1 cellular context compared by ENCODE assay signal in the genomic region with DNA sequence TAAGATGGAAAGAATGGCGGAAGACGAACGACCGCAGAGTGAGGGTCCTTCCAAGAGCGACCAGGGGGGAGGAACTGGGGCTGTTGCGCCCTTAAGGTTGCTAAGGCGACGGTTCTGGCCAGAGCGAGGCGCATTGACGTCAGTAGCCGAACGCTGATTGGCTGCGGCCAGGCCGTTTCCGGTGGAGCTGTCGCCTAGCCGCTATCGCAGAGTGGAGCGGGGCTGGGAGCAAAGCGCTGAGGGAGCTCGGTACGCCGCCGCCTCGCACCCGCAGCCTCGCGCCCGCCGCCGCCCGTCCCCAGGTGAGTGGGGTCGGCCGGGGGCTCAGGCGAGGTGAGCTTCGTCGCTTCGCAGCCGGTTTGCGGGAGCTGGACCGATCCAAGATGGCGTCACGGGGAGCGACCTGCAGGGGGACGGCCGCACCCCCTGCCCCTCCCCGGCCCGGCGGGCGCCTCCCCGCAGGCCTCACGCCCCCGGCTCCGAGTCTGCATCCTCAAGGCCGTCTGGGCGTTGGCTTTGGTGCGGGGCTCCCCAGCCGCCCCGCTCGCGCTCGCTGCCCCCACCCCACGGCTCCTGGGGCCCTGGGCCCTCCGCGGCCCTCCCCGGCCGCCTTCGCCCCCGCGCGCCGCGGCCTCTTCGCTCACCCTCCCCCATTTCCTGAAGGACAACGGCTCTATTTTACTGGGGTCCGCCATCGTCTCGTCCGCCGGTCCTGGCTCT.
TF ChIP-seq lines count a peak whose summit lies in the region.

A gene (plus strand): TSS at position 184 of the 720 bp plus-strand sequence. CDS start 2,970 bp downstream, outside the sequence.

TF ChIP-seq in HepG2, 621 proteins besides CTCF, POLR2A, EP300 and RAD21 (continued from another document and continues in another):
- TF ChIP-seq, protein P1, sequence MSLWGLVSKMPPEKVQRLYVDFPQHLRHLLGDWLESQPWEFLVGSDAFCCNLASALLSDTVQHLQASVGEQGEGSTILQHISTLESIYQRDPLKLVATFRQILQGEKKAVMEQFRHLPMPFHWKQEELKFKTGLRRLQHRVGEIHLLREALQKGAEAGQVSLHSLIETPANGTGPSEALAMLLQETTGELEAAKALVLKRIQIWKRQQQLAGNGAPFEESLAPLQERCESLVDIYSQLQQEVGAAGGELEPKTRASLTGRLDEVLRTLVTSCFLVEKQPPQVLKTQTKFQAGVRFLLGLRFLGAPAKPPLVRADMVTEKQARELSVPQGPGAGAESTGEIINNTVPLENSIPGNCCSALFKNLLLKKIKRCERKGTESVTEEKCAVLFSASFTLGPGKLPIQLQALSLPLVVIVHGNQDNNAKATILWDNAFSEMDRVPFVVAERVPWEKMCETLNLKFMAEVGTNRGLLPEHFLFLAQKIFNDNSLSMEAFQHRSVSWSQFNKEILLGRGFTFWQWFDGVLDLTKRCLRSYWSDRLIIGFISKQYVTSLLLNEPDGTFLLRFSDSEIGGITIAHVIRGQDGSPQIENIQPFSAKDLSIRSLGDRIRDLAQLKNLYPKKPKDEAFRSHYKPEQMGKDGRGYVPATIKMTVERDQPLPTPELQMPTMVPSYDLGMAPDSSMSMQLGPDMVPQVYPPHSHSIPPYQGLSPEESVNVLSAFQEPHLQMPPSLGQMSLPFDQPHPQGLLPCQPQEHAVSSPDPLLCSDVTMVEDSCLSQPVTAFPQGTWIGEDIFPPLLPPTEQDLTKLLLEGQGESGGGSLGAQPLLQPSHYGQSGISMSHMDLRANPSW (CRISPR knock-in tag; IDR thresholded peaks at IDR 0.05; ENCODE audit: borderline replicate concordance), result no peak
- TF ChIP-seq ZNF337 (CRISPR knock-in tag; IDR thresholded peaks at IDR 0.05; ENCODE audit: borderline replicate concordance, low read depth) (0 out of 2 replicates have a peak, but pooled peaks have one; percentile 6), POLR2AphosphoS2 (IDR thresholded peaks at IDR 0.05; ENCODE audit: low read depth, low read length) (no peak), ZNF749 (CRISPR knock-in tag; IDR thresholded peaks at IDR 0.05; ENCODE audit: borderline replicate concordance) (0 out of 2 replicates have a peak, but pooled peaks have one; percentile 55), SRSF4 (IDR thresholded peaks at IDR 0.05; ENCODE audit: low read depth, low read length, poor library complexity, severe bottlenecking) (peak; percentile 78), ZNF570 (CRISPR knock-in tag; IDR thresholded peaks at IDR 0.05; ENCODE audit: borderline replicate concordance) (no peak), KDM6A (CRISPR knock-in tag; IDR thresholded peaks at IDR 0.05; ENCODE audit: low read depth) (no peak), ZMAT3 (CRISPR knock-in tag; conservative IDR thresholded peaks at IDR 0.05) (no peak; the same call in 1 of the 2 replicates), ZNF124 (CRISPR knock-in tag; IDR thresholded peaks at IDR 0.05) (no peak), MLLT10 (CRISPR knock-in tag; IDR thresholded peaks at IDR 0.05) (no peak), MED8 (CRISPR knock-in tag; IDR thresholded peaks at IDR 0.05; ENCODE audit: insufficient replicate concordance) (no peak), SP140L (CRISPR knock-in tag; IDR thresholded peaks at IDR 0.05; ENCODE audit: borderline replicate concordance) (no peak), ZNF138 (CRISPR knock-in tag; IDR thresholded peaks at IDR 0.05; ENCODE audit: low read depth) (no peak; the same call in 1 of the 2 replicates), HNF4A (CRISPR knock-in tag; IDR thresholded peaks at IDR 0.05) (no peak), BCL6 (CRISPR knock-in tag; IDR thresholded peaks at IDR 0.05) (peak; percentile 41; the same call in 1 of the 2 replicates), ZSCAN20 (CRISPR knock-in tag; IDR thresholded peaks at IDR 0.05; ENCODE audit: borderline replicate concordance) (peak; percentile 70; the same call in 1 of the 2 replicates), NFATC3 (CRISPR knock-in tag; IDR thresholded peaks at IDR 0.05) (0 out of 2 replicates have a peak, but pooled peaks have one; percentile 68), ZNF790 (CRISPR knock-in tag; IDR thresholded peaks at IDR 0.05; ENCODE audit: borderline replicate concordance) (no peak), ZNF792 (CRISPR knock-in tag; IDR thresholded peaks at IDR 0.05) (peak; percentile 97)
- TF ChIP-seq, protein P2, sequence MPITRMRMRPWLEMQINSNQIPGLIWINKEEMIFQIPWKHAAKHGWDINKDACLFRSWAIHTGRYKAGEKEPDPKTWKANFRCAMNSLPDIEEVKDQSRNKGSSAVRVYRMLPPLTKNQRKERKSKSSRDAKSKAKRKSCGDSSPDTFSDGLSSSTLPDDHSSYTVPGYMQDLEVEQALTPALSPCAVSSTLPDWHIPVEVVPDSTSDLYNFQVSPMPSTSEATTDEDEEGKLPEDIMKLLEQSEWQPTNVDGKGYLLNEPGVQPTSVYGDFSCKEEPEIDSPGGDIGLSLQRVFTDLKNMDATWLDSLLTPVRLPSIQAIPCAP (CRISPR knock-in tag; IDR thresholded peaks at IDR 0.05; ENCODE audit: low read depth), result no peak
- TF ChIP-seq, protein P3, sequence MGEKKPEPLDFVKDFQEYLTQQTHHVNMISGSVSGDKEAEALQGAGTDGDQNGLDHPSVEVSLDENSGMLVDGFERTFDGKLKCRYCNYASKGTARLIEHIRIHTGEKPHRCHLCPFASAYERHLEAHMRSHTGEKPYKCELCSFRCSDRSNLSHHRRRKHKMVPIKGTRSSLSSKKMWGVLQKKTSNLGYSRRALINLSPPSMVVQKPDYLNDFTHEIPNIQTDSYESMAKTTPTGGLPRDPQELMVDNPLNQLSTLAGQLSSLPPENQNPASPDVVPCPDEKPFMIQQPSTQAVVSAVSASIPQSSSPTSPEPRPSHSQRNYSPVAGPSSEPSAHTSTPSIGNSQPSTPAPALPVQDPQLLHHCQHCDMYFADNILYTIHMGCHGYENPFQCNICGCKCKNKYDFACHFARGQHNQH (CRISPR knock-in tag; IDR thresholded peaks at IDR 0.05), result no peak
- TF ChIP-seq, protein P4, sequence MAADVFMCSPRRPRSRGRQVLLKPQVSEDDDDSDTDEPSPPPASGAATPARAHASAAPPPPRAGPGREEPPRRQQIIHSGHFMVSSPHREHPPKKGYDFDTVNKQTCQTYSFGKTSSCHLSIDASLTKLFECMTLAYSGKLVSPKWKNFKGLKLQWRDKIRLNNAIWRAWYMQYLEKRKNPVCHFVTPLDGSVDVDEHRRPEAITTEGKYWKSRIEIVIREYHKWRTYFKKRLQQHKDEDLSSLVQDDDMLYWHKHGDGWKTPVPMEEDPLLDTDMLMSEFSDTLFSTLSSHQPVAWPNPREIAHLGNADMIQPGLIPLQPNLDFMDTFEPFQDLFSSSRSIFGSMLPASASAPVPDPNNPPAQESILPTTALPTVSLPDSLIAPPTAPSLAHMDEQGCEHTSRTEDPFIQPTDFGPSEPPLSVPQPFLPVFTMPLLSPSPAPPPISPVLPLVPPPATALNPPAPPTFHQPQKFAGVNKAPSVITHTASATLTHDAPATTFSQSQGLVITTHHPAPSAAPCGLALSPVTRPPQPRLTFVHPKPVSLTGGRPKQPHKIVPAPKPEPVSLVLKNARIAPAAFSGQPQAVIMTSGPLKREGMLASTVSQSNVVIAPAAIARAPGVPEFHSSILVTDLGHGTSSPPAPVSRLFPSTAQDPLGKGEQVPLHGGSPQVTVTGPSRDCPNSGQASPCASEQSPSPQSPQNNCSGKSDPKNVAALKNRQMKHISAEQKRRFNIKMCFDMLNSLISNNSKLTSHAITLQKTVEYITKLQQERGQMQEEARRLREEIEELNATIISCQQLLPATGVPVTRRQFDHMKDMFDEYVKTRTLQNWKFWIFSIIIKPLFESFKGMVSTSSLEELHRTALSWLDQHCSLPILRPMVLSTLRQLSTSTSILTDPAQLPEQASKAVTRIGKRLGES (CRISPR knock-in tag; IDR thresholded peaks at IDR 0.05; ENCODE audit: borderline replicate concordance), result no peak
- TF ChIP-seq, protein P5, sequence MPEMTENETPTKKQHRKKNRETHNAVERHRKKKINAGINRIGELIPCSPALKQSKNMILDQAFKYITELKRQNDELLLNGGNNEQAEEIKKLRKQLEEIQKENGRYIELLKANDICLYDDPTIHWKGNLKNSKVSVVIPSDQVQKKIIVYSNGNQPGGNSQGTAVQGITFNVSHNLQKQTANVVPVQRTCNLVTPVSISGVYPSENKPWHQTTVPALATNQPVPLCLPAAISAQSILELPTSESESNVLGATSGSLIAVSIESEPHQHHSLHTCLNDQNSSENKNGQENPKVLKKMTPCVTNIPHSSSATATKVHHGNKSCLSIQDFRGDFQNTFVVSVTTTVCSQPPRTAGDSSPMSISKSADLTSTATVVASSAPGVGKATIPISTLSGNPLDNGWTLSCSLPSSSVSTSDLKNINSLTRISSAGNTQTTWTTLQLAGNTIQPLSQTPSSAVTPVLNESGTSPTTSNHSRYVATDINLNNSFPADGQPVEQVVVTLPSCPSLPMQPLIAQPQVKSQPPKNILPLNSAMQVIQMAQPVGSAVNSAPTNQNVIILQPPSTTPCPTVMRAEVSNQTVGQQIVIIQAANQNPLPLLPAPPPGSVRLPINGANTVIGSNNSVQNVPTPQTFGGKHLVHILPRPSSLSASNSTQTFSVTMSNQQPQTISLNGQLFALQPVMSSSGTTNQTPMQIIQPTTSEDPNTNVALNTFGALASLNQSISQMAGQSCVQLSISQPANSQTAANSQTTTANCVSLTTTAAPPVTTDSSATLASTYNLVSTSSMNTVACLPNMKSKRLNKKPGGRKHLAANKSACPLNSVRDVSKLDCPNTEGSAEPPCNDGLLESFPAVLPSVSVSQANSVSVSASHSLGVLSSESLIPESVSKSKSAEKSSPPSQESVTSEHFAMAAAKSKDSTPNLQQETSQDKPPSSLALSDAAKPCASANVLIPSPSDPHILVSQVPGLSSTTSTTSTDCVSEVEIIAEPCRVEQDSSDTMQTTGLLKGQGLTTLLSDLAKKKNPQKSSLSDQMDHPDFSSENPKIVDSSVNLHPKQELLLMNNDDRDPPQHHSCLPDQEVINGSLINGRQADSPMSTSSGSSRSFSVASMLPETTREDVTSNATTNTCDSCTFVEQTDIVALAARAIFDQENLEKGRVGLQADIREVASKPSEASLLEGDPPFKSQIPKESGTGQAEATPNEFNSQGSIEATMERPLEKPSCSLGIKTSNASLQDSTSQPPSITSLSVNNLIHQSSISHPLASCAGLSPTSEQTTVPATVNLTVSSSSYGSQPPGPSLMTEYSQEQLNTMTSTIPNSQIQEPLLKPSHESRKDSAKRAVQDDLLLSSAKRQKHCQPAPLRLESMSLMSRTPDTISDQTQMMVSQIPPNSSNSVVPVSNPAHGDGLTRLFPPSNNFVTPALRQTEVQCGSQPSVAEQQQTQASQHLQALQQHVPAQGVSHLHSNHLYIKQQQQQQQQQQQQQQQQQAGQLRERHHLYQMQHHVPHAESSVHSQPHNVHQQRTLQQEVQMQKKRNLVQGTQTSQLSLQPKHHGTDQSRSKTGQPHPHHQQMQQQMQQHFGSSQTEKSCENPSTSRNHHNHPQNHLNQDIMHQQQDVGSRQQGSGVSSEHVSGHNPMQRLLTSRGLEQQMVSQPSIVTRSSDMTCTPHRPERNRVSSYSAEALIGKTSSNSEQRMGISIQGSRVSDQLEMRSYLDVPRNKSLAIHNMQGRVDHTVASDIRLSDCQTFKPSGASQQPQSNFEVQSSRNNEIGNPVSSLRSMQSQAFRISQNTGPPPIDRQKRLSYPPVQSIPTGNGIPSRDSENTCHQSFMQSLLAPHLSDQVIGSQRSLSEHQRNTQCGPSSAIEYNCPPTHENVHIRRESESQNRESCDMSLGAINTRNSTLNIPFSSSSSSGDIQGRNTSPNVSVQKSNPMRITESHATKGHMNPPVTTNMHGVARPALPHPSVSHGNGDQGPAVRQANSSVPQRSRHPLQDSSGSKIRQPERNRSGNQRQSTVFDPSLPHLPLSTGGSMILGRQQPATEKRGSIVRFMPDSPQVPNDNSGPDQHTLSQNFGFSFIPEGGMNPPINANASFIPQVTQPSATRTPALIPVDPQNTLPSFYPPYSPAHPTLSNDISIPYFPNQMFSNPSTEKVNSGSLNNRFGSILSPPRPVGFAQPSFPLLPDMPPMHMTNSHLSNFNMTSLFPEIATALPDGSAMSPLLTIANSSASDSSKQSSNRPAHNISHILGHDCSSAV (CRISPR knock-in tag; IDR thresholded peaks at IDR 0.05; ENCODE audit: borderline replicate concordance), result no peak
- TF ChIP-seq, protein P6, sequence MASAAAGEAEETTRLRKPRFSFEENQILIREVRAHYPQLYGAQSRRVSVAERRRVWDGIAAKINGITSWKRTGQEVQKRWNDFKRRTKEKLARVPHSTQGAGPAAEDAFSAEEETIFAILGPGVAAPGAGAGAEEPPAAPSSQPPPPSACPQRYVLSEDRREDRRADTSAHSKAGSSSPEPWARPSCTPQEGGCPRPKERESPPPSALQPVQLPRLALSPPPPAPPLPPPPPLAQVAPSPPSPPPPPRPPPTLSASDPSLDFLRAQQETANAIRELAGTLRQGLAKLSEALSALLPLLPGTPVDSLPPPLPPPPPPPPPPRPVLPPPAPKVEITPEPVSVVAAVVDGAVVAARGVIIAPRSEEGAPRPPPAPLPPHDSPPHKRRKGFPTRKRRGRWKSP (CRISPR knock-in tag; IDR thresholded peaks at IDR 0.05), result peak; percentile 17; the same call in 1 of the 2 replicates
- TF ChIP-seq, protein P7, sequence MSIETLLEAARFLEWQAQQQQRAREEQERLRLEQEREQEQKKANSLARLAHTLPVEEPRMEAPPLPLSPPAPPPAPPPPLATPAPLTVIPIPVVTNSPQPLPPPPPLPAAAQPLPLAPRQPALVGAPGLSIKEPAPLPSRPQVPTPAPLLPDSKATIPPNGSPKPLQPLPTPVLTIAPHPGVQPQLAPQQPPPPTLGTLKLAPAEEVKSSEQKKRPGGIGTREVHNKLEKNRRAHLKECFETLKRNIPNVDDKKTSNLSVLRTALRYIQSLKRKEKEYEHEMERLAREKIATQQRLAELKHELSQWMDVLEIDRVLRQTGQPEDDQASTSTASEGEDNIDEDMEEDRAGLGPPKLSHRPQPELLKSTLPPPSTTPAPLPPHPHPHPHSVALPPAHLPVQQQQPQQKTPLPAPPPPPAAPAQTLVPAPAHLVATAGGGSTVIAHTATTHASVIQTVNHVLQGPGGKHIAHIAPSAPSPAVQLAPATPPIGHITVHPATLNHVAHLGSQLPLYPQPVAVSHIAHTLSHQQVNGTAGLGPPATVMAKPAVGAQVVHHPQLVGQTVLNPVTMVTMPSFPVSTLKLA (IDR thresholded peaks at IDR 0.05), result no peak
- TF ChIP-seq, protein P8, sequence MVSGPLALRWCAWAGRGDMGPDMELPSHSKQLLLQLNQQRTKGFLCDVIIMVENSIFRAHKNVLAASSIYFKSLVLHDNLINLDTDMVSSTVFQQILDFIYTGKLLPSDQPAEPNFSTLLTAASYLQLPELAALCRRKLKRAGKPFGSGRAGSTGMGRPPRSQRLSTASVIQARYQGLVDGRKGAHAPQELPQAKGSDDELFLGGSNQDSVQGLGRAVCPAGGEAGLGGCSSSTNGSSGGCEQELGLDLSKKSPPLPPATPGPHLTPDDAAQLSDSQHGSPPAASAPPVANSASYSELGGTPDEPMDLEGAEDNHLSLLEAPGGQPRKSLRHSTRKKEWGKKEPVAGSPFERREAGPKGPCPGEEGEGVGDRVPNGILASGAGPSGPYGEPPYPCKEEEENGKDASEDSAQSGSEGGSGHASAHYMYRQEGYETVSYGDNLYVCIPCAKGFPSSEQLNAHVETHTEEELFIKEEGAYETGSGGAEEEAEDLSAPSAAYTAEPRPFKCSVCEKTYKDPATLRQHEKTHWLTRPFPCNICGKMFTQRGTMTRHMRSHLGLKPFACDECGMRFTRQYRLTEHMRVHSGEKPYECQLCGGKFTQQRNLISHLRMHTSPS (CRISPR knock-in tag; IDR thresholded peaks at IDR 0.05; ENCODE audit: low read depth), result no peak
- TF ChIP-seq, protein P9, sequence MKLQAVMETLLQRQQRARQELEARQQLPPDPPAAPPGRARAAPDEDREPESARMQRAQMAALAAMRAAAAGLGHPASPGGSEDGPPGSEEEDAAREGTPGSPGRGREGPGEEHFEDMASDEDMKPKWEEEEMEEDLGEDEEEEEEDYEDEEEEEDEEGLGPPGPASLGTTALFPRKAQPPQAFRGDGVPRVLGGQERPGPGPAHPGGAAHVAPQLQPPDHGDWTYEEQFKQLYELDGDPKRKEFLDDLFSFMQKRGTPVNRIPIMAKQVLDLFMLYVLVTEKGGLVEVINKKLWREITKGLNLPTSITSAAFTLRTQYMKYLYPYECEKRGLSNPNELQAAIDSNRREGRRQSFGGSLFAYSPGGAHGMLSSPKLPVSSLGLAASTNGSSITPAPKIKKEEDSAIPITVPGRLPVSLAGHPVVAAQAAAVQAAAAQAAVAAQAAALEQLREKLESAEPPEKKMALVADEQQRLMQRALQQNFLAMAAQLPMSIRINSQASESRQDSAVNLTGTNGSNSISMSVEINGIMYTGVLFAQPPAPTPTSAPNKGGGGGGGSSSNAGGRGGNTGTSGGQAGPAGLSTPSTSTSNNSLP (IDR thresholded peaks at IDR 0.05; ENCODE audit: low read depth, low read length), result no peak
